ENCODE assay signal across 17 cellular contexts in the genomic region with DNA sequence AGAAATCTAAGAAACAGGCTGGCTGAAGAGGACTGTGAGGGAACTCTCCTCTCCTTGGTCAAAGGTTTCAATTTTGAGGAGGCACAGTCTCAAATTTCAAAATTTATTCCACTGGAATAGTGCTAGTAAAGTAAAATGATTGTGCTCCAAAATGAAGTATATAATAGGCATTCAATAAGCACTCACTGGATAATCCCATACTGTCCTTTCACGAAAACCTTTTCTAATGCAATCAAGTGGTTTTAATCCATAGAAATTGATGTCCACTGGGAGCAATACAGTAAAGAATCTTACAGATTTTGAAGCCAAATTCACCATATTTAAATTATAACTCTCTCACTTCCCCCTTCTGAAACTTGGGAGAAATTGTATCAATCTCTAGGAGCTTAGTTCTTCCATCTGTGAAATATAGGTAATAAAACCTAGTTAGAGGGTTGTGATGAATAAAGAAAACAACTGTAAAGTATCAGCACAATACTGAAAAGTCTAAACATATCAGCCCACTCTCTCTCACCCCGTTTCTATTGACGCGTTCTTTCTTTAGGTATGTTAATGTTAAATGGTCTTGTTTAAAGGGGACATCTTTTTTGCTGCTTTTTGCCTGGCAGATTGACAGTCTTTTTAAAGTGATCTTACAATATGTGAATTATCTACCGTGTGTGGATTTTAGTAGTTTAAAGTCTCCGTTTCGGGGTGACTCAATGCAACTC. TPM values are rescaled to one million over a fixed set of nuclear protein-coding genes. Genes with fewer than 3 reads are reported as not detected.
DNase-seq lines count a peak whose midpoint lies in the region; ATAC-seq and TF ChIP-seq lines count a peak whose summit lies in the region.
"Had no signal": no experiment of that assay in that cellular context is flagged by ENCODE, and none has a peak within 500 bp of the region (broad histone marks: within the 10 kb centered on the region; RNA-seq: fewer than 3 reads in every experiment).

No MANE protein-coding gene starts in this region.

- no peak overlapping the region for H3K4me3 Mint-ChIP-seq in H9
- H3K4me3 Mint-ChIP-seq: CD14-positive monocyte; CD8-positive, alpha-beta T cell had no signal

- H4K8ac ChIP-seq in H9 (replicated peaks; ENCODE audit: insufficient read length, low read depth, low read length) (no peak overlapping the region), neuronal stem cell (ENCODE audit: low read depth, low read length) (no peak overlapping the region)

- no peak overlapping the region for H3T11ph ChIP-seq in H9 (ENCODE audit: low read length)

- H2BK15ac ChIP-seq in H9 (ENCODE audit: low read depth, low read length), result no peak overlapping the region; the same call in 1 of the 2 replicates
- H2BK15ac ChIP-seq in neuronal stem cell (ENCODE audit: low read length), result no peak overlapping the region

- no peak overlapping the region for H3K56ac ChIP-seq in H9 (ENCODE audit: insufficient read length, low read depth, low read length)

- H3K9me3 Mint-ChIP-seq in H9, result no peaks in the 10 kb centered on the region; a peak in 1 of 5 replicates
- H3K9me3 Mint-ChIP-seq: CD8-positive, alpha-beta T cell had no signal

- H3K27me3 Mint-ChIP-seq in H9 (ENCODE audit: low read depth), result no peaks in the 10 kb centered on the region

- H2AK5ac ChIP-seq in H9 (ENCODE audit: insufficient read length, low read length), result no peak overlapping the region
- H2AK5ac ChIP-seq in neuronal stem cell (ENCODE audit: low read depth, low read length), result no peak overlapping the region

- TF ChIP-seq CTCF in H9 (conservative IDR thresholded peaks at IDR 0.05) (no peak), WERI-Rb-1 (IDR thresholded peaks at IDR 0.05; ENCODE audit: low read depth, low read length) (no peak)

- H3K9ac ChIP-seq in H9 (ENCODE audit: extremely low read depth, insufficient read length, low read length) (no peak overlapping the region), HUES64 (ENCODE audit: low read depth, low read length) (no peak overlapping the region), iPS-20b (ENCODE audit: low read depth, low read length) (peak overlapping the region; percentile 5; the same call in 1 of the 2 replicates), neuronal stem cell (ENCODE audit: low read depth, low read length, poor library complexity) (no peak overlapping the region)

- H4K5ac ChIP-seq in H9 (ENCODE audit: insufficient read length, low read depth, low read length), result no peak overlapping the region

- H3K27ac Mint-ChIP-seq in H9, result peak overlapping the region; percentile 63 to 89 (median 75)
- H3K27ac Mint-ChIP-seq: CD8-positive, alpha-beta T cell had no signal

- no peaks in the 10 kb centered on the region for H3K79me1 ChIP-seq in H9 (ENCODE audit: insufficient read depth, low read depth, low read length, poor library complexity, severe bottlenecking)
- H3K79me1 ChIP-seq in neuronal stem cell (ENCODE audit: low read depth, low read length), result no peaks in the 10 kb centered on the region

- H3K4me2 ChIP-seq in H9 (ENCODE audit: insufficient read depth, insufficient read length, low read length), result no peak overlapping the region
- H3K4me2 ChIP-seq in neuronal stem cell (ENCODE audit: insufficient read depth, low read length, poor library complexity, severe bottlenecking), result no peak overlapping the region

- H3K79me2 ChIP-seq in H9 (ENCODE audit: insufficient read depth, low read length), result no peaks in the 10 kb centered on the region

- DNase-seq in H9 (no peak), neuronal stem cell (ENCODE audit: low spot score) (no peak), WERI-Rb-1 (no peak), head of caudate nucleus (no peak), C1 segment of cervical spinal cord (lab: John Stamatoyannopoulos, UW) (no peak)
- DNase-seq: BE2C; CD8-positive, alpha-beta T cell; COR-L47; DMS153; DMS79 treated with DMSO at 0.1 percent for 48 hours; EL; GDM1; KBM-7 had no signal

- H2BK120ac ChIP-seq in H9 (ENCODE audit: low read depth, low read length, poor library complexity, severe bottlenecking) (no peak overlapping the region), neuronal stem cell (ENCODE audit: low read depth, low read length) (no peak overlapping the region)

- no peak overlapping the region for H3K4ac ChIP-seq in H9 (ENCODE audit: low read depth, low read length)
- no peak overlapping the region for H3K4ac ChIP-seq in neuronal stem cell (ENCODE audit: low read length)

- no peak overlapping the region for H3K23ac ChIP-seq in H9 (ENCODE audit: insufficient read length, low read depth, low read length)
- no peak overlapping the region for H3K23ac ChIP-seq in neuronal stem cell (ENCODE audit: low read depth, low read length, poor library complexity)

- H3K23me2 ChIP-seq in H9 (ENCODE audit: insufficient read length, low read depth, low read length, poor library complexity, severe bottlenecking), result no peaks in the 10 kb centered on the region

- H2BK12ac ChIP-seq in H9 (ENCODE audit: insufficient read length, low read depth, low read length) (no peak overlapping the region), neuronal stem cell (ENCODE audit: low read length) (no peak overlapping the region)

- no peaks in the 10 kb centered on the region for H4K20me1 ChIP-seq in H9 (ENCODE audit: control insufficient read depth, insufficient read depth, insufficient read length)

- H3K27me3 ChIP-seq in H9 (ENCODE audit: insufficient read depth, low read length) (no peaks in the 10 kb centered on the region), HUES64 (ENCODE audit: insufficient read depth, low read length) (no peaks in the 10 kb centered on the region), iPS-20b (ENCODE audit: insufficient read depth, low read length) (no peaks in the 10 kb centered on the region), neuronal stem cell (ENCODE audit: control insufficient read depth in 3 of 3, insufficient read depth in 3 of 3, low read depth in 1 of 3, low read length in 3 of 3) (no peaks in the 10 kb centered on the region), WERI-Rb-1 (ENCODE audit: insufficient read depth, low read depth, severe bottlenecking) (no peaks in the 10 kb centered on the region)
- H3K27me3 ChIP-seq: BE2C had no signal

- peaks cover 41 to 46% of the 10 kb centered on the region in 2 experiments for H3K4me1 Mint-ChIP-seq in H9
- H3K4me1 Mint-ChIP-seq: CD14-positive monocyte had no signal

- H2AFZ ChIP-seq in H9 (ENCODE audit: low read length), result peak overlapping the region; percentile 40
- peak overlapping the region; percentile 56 for H2AFZ ChIP-seq in neuronal stem cell (ENCODE audit: low read length)

- H3K36me3 ChIP-seq in HUES64 (ENCODE audit: insufficient read depth, low read length) (no peaks in the 10 kb centered on the region), iPS-20b (ENCODE audit: insufficient read depth, low read depth, low read length) (no peaks in the 10 kb centered on the region), neuronal stem cell (replicated peaks in 1 of 2; ENCODE audit: control insufficient read depth in 2 of 2, insufficient read depth in 2 of 2, low read length in 2 of 2) (no peaks in the 10 kb centered on the region), WERI-Rb-1 (no peaks in the 10 kb centered on the region)
- H3K36me3 ChIP-seq: BE2C had no signal

- no peak overlapping the region for H2BK5ac ChIP-seq in H9 (ENCODE audit: insufficient read length, low read length)
- no peak overlapping the region for H2BK5ac ChIP-seq in neuronal stem cell (ENCODE audit: low read length)

- H3K36me3 Mint-ChIP-seq in H9 (ENCODE audit: insufficient read depth in 1 of 3, low read depth in 3 of 3), result no peaks in the 10 kb centered on the region; a peak in 2 of 7 replicates
- H3K36me3 Mint-ChIP-seq: CD14-positive monocyte; CD8-positive, alpha-beta T cell had no signal

- H4K91ac ChIP-seq in H9 (ENCODE audit: insufficient read length, low read depth, low read length) (no peak overlapping the region), neuronal stem cell (ENCODE audit: low read depth, low read length, poor library complexity) (no peak overlapping the region)

- H2BK20ac ChIP-seq in H9 (ENCODE audit: low read depth, low read length, poor library complexity, severe bottlenecking), result no peak overlapping the region

- ATAC-seq in HG03565 (IDR thresholded peaks at IDR 0.05; ENCODE audit: unreplicated experiment), result no peak
- ATAC-seq: CD8-positive, alpha-beta T cell had no signal

- WGBS in H9 (ENCODE audit: extremely low coverage, insufficient read length, low lambda C conversion rate), result no CpG with 5 or more reads among the region's 7 CpGs
- 75% methylated on average over 4 of the region's 7 CpGs for WGBS in HUES64
- no CpG with 5 or more reads among the region's 7 CpGs for WGBS in neuronal stem cell (ENCODE audit: extremely low coverage in 2 of 2, insufficient read length in 2 of 2, insufficient replicate concordance in 1 of 2), 2 donors

- H3K9me3 ChIP-seq in H9 (ENCODE audit: control insufficient read depth, low read depth, low read length) (no peaks in the 10 kb centered on the region), HUES64 (ENCODE audit: insufficient read depth, low read depth, low read length) (no peaks in the 10 kb centered on the region), iPS-20b (ENCODE audit: insufficient read depth, low read depth, low read length) (no peaks in the 10 kb centered on the region), neuronal stem cell (replicated peaks in 1 of 2; ENCODE audit: control insufficient read depth in 2 of 2, insufficient read depth in 1 of 2, low read depth in 1 of 2, low read length in 2 of 2) (peaks cover 1 to 3% of the 10 kb centered on the region in 2 donors), WERI-Rb-1 (ENCODE audit: severe bottlenecking) (no peaks in the 10 kb centered on the region)
- H3K9me3 ChIP-seq: BE2C had no signal

- intact Hi-C loops in head of caudate nucleus (cut with DNase I), result no loop called here

- H3K4me1 ChIP-seq in H9 (ENCODE audit: insufficient read depth, low read length) (peaks cover 5% of the 10 kb centered on the region; the same call in 1 of the 2 replicates), HUES64 (ENCODE audit: insufficient read depth, low read length) (peaks cover 33% of the 10 kb centered on the region), iPS-20b (ENCODE audit: insufficient read depth, low read length) (peaks cover 40% of the 10 kb centered on the region), neuronal stem cell (ENCODE audit: control insufficient read depth in 2 of 2, insufficient read depth in 1 of 2, low read depth in 1 of 2, low read length in 2 of 2) (peaks cover 0 to 19% of the 10 kb centered on the region in 2 donors)

- H3K18ac ChIP-seq in H9 (ENCODE audit: insufficient read length, low read depth, low read length) (peak overlapping the region; percentile 58), neuronal stem cell (ENCODE audit: low read length) (no peak overlapping the region)

- H3K14ac ChIP-seq in H9 (ENCODE audit: insufficient read depth, low read length) (no peak overlapping the region), neuronal stem cell (ENCODE audit: low read length) (no peak overlapping the region)

- no peak overlapping the region for H3K27ac ChIP-seq in H9 (ENCODE audit: insufficient read length, low read depth, low read length)
- peak overlapping the region; percentile 75 for H3K27ac ChIP-seq in HUES64 (ENCODE audit: low read depth, low read length)
- peak overlapping the region; percentile 48 for H3K27ac ChIP-seq in iPS-20b (ENCODE audit: low read length)
- no peak overlapping the region for H3K27ac ChIP-seq in neuronal stem cell (replicated peaks; ENCODE audit: low read length)
- no peak overlapping the region for H3K27ac ChIP-seq in WERI-Rb-1

- H3K4me3 ChIP-seq in HUES64 (ENCODE audit: low read length), result no peak overlapping the region
- peak overlapping the region; percentile 11; the same call in 1 of the 2 replicates for H3K4me3 ChIP-seq in iPS-20b (ENCODE audit: low read length)
- H3K4me3 ChIP-seq in neuronal stem cell (ENCODE audit: low read length in 2 of 2), result no peak overlapping the region
- no peak overlapping the region for H3K4me3 ChIP-seq in WERI-Rb-1 (ENCODE audit: low read depth, low read length)

RNA-seq across cellular contexts. Expression of gene LRRN3, which starts 40.8 kb away (rescaled TPM):
- 0.77 and 1.0 TPM in 2 replicates for total RNA-seq in H9 (2021)
- 7.3 TPM for polyA plus RNA-seq in HUES64 (2013, experiment 1 of 2)
- 9.2 TPM for polyA plus RNA-seq in HUES64 (2013, experiment 2 of 2)
- 2.2 TPM for polyA plus RNA-seq in neuronal stem cell (2013, experiment 1 of 2)
- polyA plus RNA-seq in neuronal stem cell (2013, experiment 2 of 2), result 2.0 TPM

Comparison
In these comparisons a context has a peak if more than half of its experiments do, and no peak if none do; other contexts are left out.
1. H3K27ac ChIP-seq: peak in HUES64 (single experiment) and iPS-20b (single experiment); none in H9 (single experiment), neuronal stem cell (single experiment) and WERI-Rb-1 (single experiment).